In the genomic region with DNA sequence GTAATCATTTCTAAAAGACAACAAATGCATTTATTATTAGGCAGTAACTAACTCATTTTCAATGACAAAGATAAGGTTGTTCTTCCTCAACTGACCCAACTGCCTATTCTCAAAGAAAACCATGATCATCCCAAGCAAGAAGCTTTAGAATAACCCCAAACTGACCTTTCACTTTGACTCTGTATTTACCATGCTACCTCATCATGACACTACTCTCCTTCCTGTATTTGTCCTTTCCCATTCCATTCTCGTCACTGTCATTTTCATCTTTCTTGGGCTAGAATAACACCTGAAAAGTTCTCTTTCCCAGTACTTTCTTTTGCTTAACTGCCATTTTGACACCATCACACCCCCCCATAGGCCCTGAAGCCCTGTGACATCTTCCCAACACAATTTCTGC, we compare ENCODE assay signal across 25 cellular contexts. TPM values are rescaled to one million over a fixed set of nuclear protein-coding genes. Genes with fewer than 3 reads are reported as not detected.
DNase-seq lines count a peak whose midpoint lies in the region; ATAC-seq and TF ChIP-seq lines count a peak whose summit lies in the region.
"Had no signal": no experiment of that assay in that cellular context is flagged by ENCODE, and none has a peak within 500 bp of the region (broad histone marks: within the 10 kb centered on the region; RNA-seq: fewer than 3 reads in every experiment).

No MANE protein-coding gene starts in this region.

- no peak for TF ChIP-seq CTCF in activated CD8-positive, alpha-beta T cell treated with anti-CD3 and anti-CD28 coated beads for 36 hours (IDR thresholded peaks at IDR 0.05)
- TF ChIP-seq CTCF in endodermal cell (conservative IDR thresholded peaks at IDR 0.05): no peak

- WGBS in endodermal cell (ENCODE audit: insufficient coverage in 1 of 2, insufficient read length in 1 of 2), 2 experiments: 92 to 93% methylated on average over 1 of the region's 1 CpG

- H3K4me3 ChIP-seq in CD8-positive, alpha-beta memory T cell (ENCODE audit: low read length): no peak overlapping the region
- no peak overlapping the region for H3K4me3 ChIP-seq in endodermal cell (ENCODE audit: low read length)
- H3K4me3 ChIP-seq: lower lobe of right lung, tibial nerve had no signal

- ATAC-seq in activated CD8-positive, alpha-beta T cell treated with anti-CD3 and anti-CD28 coated beads for 36 hours: peak; percentile 48
- ATAC-seq in activated CD8-positive, alpha-beta T cell treated with anti-CD3 and anti-CD28 coated beads, Interleukin-2, amount 10 ng/mL, durations not matched to agents 7 days and 5 days: no peak
- no peak for ATAC-seq in GM18873 (IDR thresholded peaks at IDR 0.05; ENCODE audit: low FRiP score, unreplicated experiment)
- ATAC-seq: lower lobe of right lung, natural killer cell, WTC11 had no signal

- H3K4me1 ChIP-seq in CD8-positive, alpha-beta memory T cell (ENCODE audit: insufficient read depth, low read length): peaks cover 37% of the 10 kb centered on the region
- H3K4me1 ChIP-seq in endodermal cell (ENCODE audit: control insufficient read depth, insufficient read depth, low read length): peaks cover 12% of the 10 kb centered on the region

- POLR2A ChIA-PET in activated CD8-positive, alpha-beta T cell treated with anti-CD3 and anti-CD28 coated beads for 36 hours (lab: Charles Lee): interaction anchor here (0.6 kb wide), 1 partner anchor 43 kb away, joined by 3 read pairs; no protein-coding TSS in a partner anchor
- POLR2A ChIA-PET in activated CD8-positive, alpha-beta T cell treated with anti-CD3 and anti-CD28 coated beads, Interleukin-2, amount 10 ng/mL, durations not matched to agents 7 days and 5 days (lab: Charles Lee): no interaction called here
- POLR2A ChIA-PET in CD8-positive, alpha-beta memory T cell (lab: Charles Lee): no interaction called here

- no peaks in the 10 kb centered on the region for H3K27me3 Mint-ChIP-seq in activated CD8-positive, alpha-beta T cell treated with anti-CD3 and anti-CD28 coated beads for 36 hours
- H3K27me3 Mint-ChIP-seq in activated CD8-positive, alpha-beta T cell treated with anti-CD3 and anti-CD28 coated beads, Interleukin-2, amount 10 ng/mL, durations not matched to agents 7 days and 5 days (ENCODE audit: low read depth): no peaks in the 10 kb centered on the region
- H3K27me3 Mint-ChIP-seq in CD8-positive, alpha-beta memory T cell: peaks cover 0 to 2% of the 10 kb centered on the region in 2 donors
- no peaks in the 10 kb centered on the region for H3K27me3 Mint-ChIP-seq in IgD-negative memory B cell
- no peaks in the 10 kb centered on the region for H3K27me3 Mint-ChIP-seq in endodermal cell (ENCODE audit: insufficient read depth)

- peak overlapping the region; percentile 3 for H3K27ac Mint-ChIP-seq in activated CD8-positive, alpha-beta T cell treated with anti-CD3 and anti-CD28 coated beads for 36 hours
- no peak overlapping the region for H3K27ac Mint-ChIP-seq in activated CD8-positive, alpha-beta T cell treated with anti-CD3 and anti-CD28 coated beads, Interleukin-2, amount 10 ng/mL, durations not matched to agents 7 days and 5 days
- H3K27ac Mint-ChIP-seq in CD8-positive, alpha-beta memory T cell: peak overlapping the region in 5 of 8 donors; percentile 2 to 45 (median 38)
- H3K27ac Mint-ChIP-seq in IgD-negative memory B cell: peak overlapping the region in 2 of 3 donors; percentile 19 to 65
- peak overlapping the region; percentile 4 for H3K27ac Mint-ChIP-seq in endodermal cell
- H3K27ac Mint-ChIP-seq: WTC11 had no signal

- no peak for DNase-seq in activated CD8-positive, alpha-beta T cell treated with anti-CD3 and anti-CD28 coated beads for 36 hours
- DNase-seq in activated CD8-positive, alpha-beta T cell treated with anti-CD3 and anti-CD28 coated beads, Interleukin-2, amount 10 ng/mL, durations not matched to agents 7 days and 5 days: no peak
- no peak for DNase-seq in CD8-positive, alpha-beta memory T cell
- DNase-seq in endodermal cell: no peak
- no peak for DNase-seq in islet precursor cell
- DNase-seq in stimulated activated CD4-positive, alpha-beta T cell treated with anti-CD3 and anti-CD28 coated beads, Interleukin-1b, Interleukin-23, amount 100 ng/mL, for 48 hours: no peak
- DNase-seq: activated CD4-positive, alpha-beta T cell treated with anti-CD3 and anti-CD28 coated beads, Interleukin-2, amount 50 U/mL, for 4 hours; activated T-cell treated with anti-CD3 and anti-CD28 coated beads, Interleukin-2, amount 50 U/mL, for 1 hour; aorta; COR-L47; DMS79; effector CD4-positive, alpha-beta T cell; GDM1; kidney glomerular epithelial cell; lower lobe of right lung; natural killer cell; NCI-H1092; NCI-H1694 treated with DMSO at 0.1 percent for 48 hours; Right ventricle myocardium superior; T1000 had no signal

- H3K9me3 ChIP-seq in CD8-positive, alpha-beta memory T cell (ENCODE audit: low read length): no peaks in the 10 kb centered on the region
- H3K9me3 ChIP-seq in endodermal cell (ENCODE audit: control insufficient read depth, low read length): no peaks in the 10 kb centered on the region
- H3K9me3 ChIP-seq: lower lobe of right lung, tibial nerve had no signal

- H3K9me3 Mint-ChIP-seq in activated CD8-positive, alpha-beta T cell treated with anti-CD3 and anti-CD28 coated beads for 36 hours: no peaks in the 10 kb centered on the region
- no peaks in the 10 kb centered on the region for H3K9me3 Mint-ChIP-seq in activated CD8-positive, alpha-beta T cell treated with anti-CD3 and anti-CD28 coated beads, Interleukin-2, amount 10 ng/mL, durations not matched to agents 7 days and 5 days (ENCODE audit: insufficient read depth)
- no peaks in the 10 kb centered on the region for H3K9me3 Mint-ChIP-seq in CD8-positive, alpha-beta memory T cell
- H3K9me3 Mint-ChIP-seq in IgD-negative memory B cell (no peaks in the 10 kb centered on the region), endodermal cell (no peaks in the 10 kb centered on the region)
- H3K9me3 Mint-ChIP-seq: activated naive CD4-positive, alpha-beta T cell treated with anti-CD3 and anti-CD28 coated beads, Interleukin-2, amount 50 U/mL, for 72 hours; natural killer cell; WTC11 had no signal

- H3K36me3 ChIP-seq in CD8-positive, alpha-beta memory T cell (ENCODE audit: insufficient read depth, low read length): no peaks in the 10 kb centered on the region
- no peaks in the 10 kb centered on the region for H3K36me3 ChIP-seq in endodermal cell (ENCODE audit: control insufficient read depth, insufficient read depth, low read length)
- H3K36me3 ChIP-seq: lower lobe of right lung, tibial nerve had no signal

- peaks cover 50% of the 10 kb centered on the region for H3K4me1 Mint-ChIP-seq in activated CD8-positive, alpha-beta T cell treated with anti-CD3 and anti-CD28 coated beads for 36 hours (ENCODE audit: low read depth)
- H3K4me1 Mint-ChIP-seq in activated CD8-positive, alpha-beta T cell treated with anti-CD3 and anti-CD28 coated beads, Interleukin-2, amount 10 ng/mL, durations not matched to agents 7 days and 5 days (ENCODE audit: low read depth): peaks cover 39% of the 10 kb centered on the region
- H3K4me1 Mint-ChIP-seq in CD8-positive, alpha-beta memory T cell: peaks cover 57 to 78% (median 66%) of the 10 kb centered on the region in 3 donors
- H3K4me1 Mint-ChIP-seq in IgD-negative memory B cell: peaks cover 21 to 37% (median 34%) of the 10 kb centered on the region in 3 donors
- H3K4me1 Mint-ChIP-seq in endodermal cell: peaks cover 27% of the 10 kb centered on the region

- H3K27me3 ChIP-seq in CD8-positive, alpha-beta memory T cell (ENCODE audit: insufficient read depth, low read length, poor library complexity, severe bottlenecking): no peaks in the 10 kb centered on the region
- no peaks in the 10 kb centered on the region for H3K27me3 ChIP-seq in endodermal cell (ENCODE audit: control insufficient read depth, insufficient read depth, low read length, poor library complexity, severe bottlenecking)
- H3K27me3 ChIP-seq: tibial nerve had no signal

- H3K27ac ChIP-seq in CD8-positive, alpha-beta memory T cell (ENCODE audit: low read depth, low read length): peak overlapping the region; percentile 0
- H3K27ac ChIP-seq in endodermal cell (ENCODE audit: low read depth, low read length): no peak overlapping the region
- H3K27ac ChIP-seq: lower lobe of right lung, tibial nerve had no signal

- CTCF ChIA-PET in activated CD8-positive, alpha-beta T cell treated with anti-CD3 and anti-CD28 coated beads for 36 hours (lab: Charles Lee): no interaction called here
- CTCF ChIA-PET in activated CD8-positive, alpha-beta T cell treated with anti-CD3 and anti-CD28 coated beads, Interleukin-2, amount 10 ng/mL, durations not matched to agents 7 days and 5 days (lab: Charles Lee): no interaction called here
- CTCF ChIA-PET in CD8-positive, alpha-beta memory T cell (lab: Charles Lee): no interaction called here

- H3K36me3 Mint-ChIP-seq in activated CD8-positive, alpha-beta T cell treated with anti-CD3 and anti-CD28 coated beads for 36 hours (ENCODE audit: low read depth): peaks cover 2% of the 10 kb centered on the region
- no peaks in the 10 kb centered on the region for H3K36me3 Mint-ChIP-seq in activated CD8-positive, alpha-beta T cell treated with anti-CD3 and anti-CD28 coated beads, Interleukin-2, amount 10 ng/mL, durations not matched to agents 7 days and 5 days (ENCODE audit: low read depth)
- no peaks in the 10 kb centered on the region for H3K36me3 Mint-ChIP-seq in CD8-positive, alpha-beta memory T cell
- no peaks in the 10 kb centered on the region for H3K36me3 Mint-ChIP-seq in IgD-negative memory B cell
- no peaks in the 10 kb centered on the region for H3K36me3 Mint-ChIP-seq in endodermal cell (ENCODE audit: low read depth)
- H3K36me3 Mint-ChIP-seq: activated naive CD4-positive, alpha-beta T cell treated with anti-CD3 and anti-CD28 coated beads, Interleukin-2, amount 50 U/mL, for 72 hours; natural killer cell; WTC11 had no signal

- H3K4me3 Mint-ChIP-seq in activated CD8-positive, alpha-beta T cell treated with anti-CD3 and anti-CD28 coated beads for 36 hours: no peak overlapping the region
- no peak overlapping the region for H3K4me3 Mint-ChIP-seq in activated CD8-positive, alpha-beta T cell treated with anti-CD3 and anti-CD28 coated beads, Interleukin-2, amount 10 ng/mL, durations not matched to agents 7 days and 5 days
- H3K4me3 Mint-ChIP-seq in CD8-positive, alpha-beta memory T cell: no peak overlapping the region
- peak overlapping the region in 1 of 4 donors; percentile 79 for H3K4me3 Mint-ChIP-seq in IgD-negative memory B cell
- H3K4me3 Mint-ChIP-seq in endodermal cell: no peak overlapping the region
- H3K4me3 Mint-ChIP-seq: natural killer cell, WTC11 had no signal

- intact Hi-C loops in activated CD8-positive, alpha-beta T cell treated with anti-CD3 and anti-CD28 coated beads for 36 hours (cut with micrococcal nuclease): no loop called here

- no peak overlapping the region for H3K9ac ChIP-seq in endodermal cell (ENCODE audit: extremely low read depth, low read length, poor library complexity, severe bottlenecking)

RNA-seq across cellular contexts. Expression of a gene that starts 48.3 kb away (rescaled TPM):
- total RNA-seq in activated CD8-positive, alpha-beta T cell treated with anti-CD3 and anti-CD28 coated beads for 36 hours: 10 to 100 TPM; 58.7 to 58.9 TPM
- total RNA-seq in activated CD8-positive, alpha-beta T cell treated with anti-CD3 and anti-CD28 coated beads, Interleukin-2, amount 10 ng/mL, durations not matched to agents 7 days and 5 days: 10 to 100 TPM; 75.9 to 80.5 TPM
- 10 to 100 TPM; 64.0 to 68.2 TPM for total RNA-seq in CD8-positive, alpha-beta memory T cell
- 3.3 TPM for polyA plus RNA-seq in CD8-positive, alpha-beta memory T cell
- polyA plus RNA-seq in IgD-negative memory B cell: 1.4 TPM
- 100 to 1,000 TPM; 113 to 134 TPM for total RNA-seq in endodermal cell
- polyA plus RNA-seq in endodermal cell (2013, experiment 1 of 2): 27.9 TPM
- polyA plus RNA-seq in endodermal cell (2013, experiment 2 of 2): 31.8 TPM
